15 cellular contexts compared by ENCODE assay signal in genomic region chr6:158468666-158469065, GRCh38.
DNase-seq lines count a peak whose midpoint lies in the region; ATAC-seq, FAIRE-seq and TF ChIP-seq lines count a peak whose summit lies in the region.
"Had no signal": no experiment of that assay in that cellular context is flagged by ENCODE, and none has a peak within 500 bp of the region (broad histone marks: within the 10 kb centered on the region; RNA-seq: fewer than 3 reads in every experiment).

No MANE protein-coding gene starts in this region.

- no peak for DNase-seq in DND-41
- peak; percentile 12 for DNase-seq in PC-3
- peak; percentile 61 for DNase-seq in fibroblast of villous mesenchyme (ENCODE audit: low read depth)
- no peak for DNase-seq in cerebellar cortex (ENCODE audit: low spot score)
- no peak for DNase-seq in RCC 7860 (ENCODE audit: low spot score)
- no peak for DNase-seq in lower lobe of right lung
- DNase-seq: activated effector memory CD4-positive, alpha-beta T cell treated with Interleukin-2 at 50 U/mL for 16 hours; DMS 273 treated with DMSO at 0.1 percent for 48 hours; kidney; NCI-H446; ovary; SIG-M5; T1000 had no signal

- intact Hi-C loops in PC-3 (cut with micrococcal nuclease) = no loop called here
- intact Hi-C loops in lower lobe of right lung (cut with DNase I) = no loop called here

- H3K4me3 ChIP-seq in DND-41 (ENCODE audit: low read depth in 1 of 2, low read length in 2 of 2) = no peak overlapping the region
- H3K4me3 ChIP-seq in PC-3 (ENCODE audit: low read length) = no peak overlapping the region
- no peak overlapping the region for H3K4me3 ChIP-seq in fibroblast of villous mesenchyme (ENCODE audit: low read depth, low read length)
- no peak overlapping the region for H3K4me3 ChIP-seq in lower lobe of right lung
- H3K4me3 ChIP-seq: ovary had no signal

- no peaks in the 10 kb centered on the region for H3K79me2 ChIP-seq in DND-41 (ENCODE audit: insufficient read depth, low read length)
- H3K79me2 ChIP-seq in PC-3 (ENCODE audit: low read length) = no peaks in the 10 kb centered on the region

- BruUV-seq in PC-3 (replicated peaks; lab: Mats Ljungman, UMichigan) = no TSS peak

- peaks cover 18% of the 10 kb centered on the region; the same call in 1 of the 2 replicates for H3K36me3 ChIP-seq in DND-41 (ENCODE audit: insufficient read depth, low read length)
- no peaks in the 10 kb centered on the region for H3K36me3 ChIP-seq in PC-3 (ENCODE audit: low read depth, low read length)
- H3K36me3 ChIP-seq in lower lobe of right lung = peaks cover 15% of the 10 kb centered on the region
- H3K36me3 ChIP-seq: ovary had no signal

- H3K9ac ChIP-seq in DND-41 (ENCODE audit: low read depth, low read length) (no peak overlapping the region), PC-3 (ENCODE audit: low read length) (no peak overlapping the region)
- H3K9ac ChIP-seq: KMS-11 had no signal

- no peaks in the 10 kb centered on the region for H4K20me1 ChIP-seq in DND-41 (ENCODE audit: insufficient read depth, low read length)
- H4K20me1 ChIP-seq in PC-3 (ENCODE audit: low read length) = no peaks in the 10 kb centered on the region

- CTCF ChIA-PET in PC-3 (lab: Charles Lee) = no interaction called here

- no peak overlapping the region for H3K27ac ChIP-seq in DND-41 (ENCODE audit: low read length)
- no peak overlapping the region for H3K27ac ChIP-seq in PC-3 (ENCODE audit: low read length)
- no peak overlapping the region for H3K27ac ChIP-seq in lower lobe of right lung
- H3K27ac ChIP-seq: KMS-11, ovary had no signal

- H3K9me3 ChIP-seq in DND-41 (ENCODE audit: insufficient read depth, low read length, severe bottlenecking) = no peaks in the 10 kb centered on the region
- H3K9me3 ChIP-seq in PC-3 (ENCODE audit: low read length) = no peaks in the 10 kb centered on the region
- no peaks in the 10 kb centered on the region for H3K9me3 ChIP-seq in lower lobe of right lung
- H3K9me3 ChIP-seq: ovary had no signal

- TF ChIP-seq CTCF in DND-41 (IDR thresholded peaks at IDR 0.05; ENCODE audit: borderline replicate concordance, extremely low read depth, low read length, poor library complexity, severe bottlenecking) = peak; percentile 13
- TF ChIP-seq CTCF in LNCAP (IDR thresholded peaks at IDR 0.05) = peak; percentile 9; the same call in 1 of the 2 replicates
- peak; percentile 26; the same call in 1 of the 2 replicates for TF ChIP-seq CTCF in PC-3 (conservative IDR thresholded peaks at IDR 0.05; ENCODE audit: low read depth, low read length)
- no peak for TF ChIP-seq CTCF in fibroblast of villous mesenchyme (IDR thresholded peaks at IDR 0.05; ENCODE audit: insufficient read depth, low read depth, low read length)
- TF ChIP-seq CTCF in lower lobe of right lung (IDR thresholded peaks at IDR 0.05) = no peak

- POLR2A ChIA-PET in PC-3 (lab: Charles Lee; ENCODE audit: unreplicated experiment) = no interaction called here

- H3K9me2 ChIP-seq in PC-3 (replicated peaks; ENCODE audit: low read length) = no peaks in the 10 kb centered on the region

- H3K4me2 ChIP-seq in DND-41 (ENCODE audit: insufficient read depth, low read length) (no peak overlapping the region), PC-3 (ENCODE audit: low read length) (no peak overlapping the region)
- H3K4me2 ChIP-seq: KMS-11 had no signal

- H2AFZ ChIP-seq in DND-41 (ENCODE audit: low read depth, low read length) (no peak overlapping the region), PC-3 (ENCODE audit: low read length) (no peak overlapping the region)

- no peak for FAIRE-seq in RCC 7860 (lab: Jason Lieb, UNC)
- FAIRE-seq: kidney had no signal

- no peak; the same call in 2 of the 3 replicates for ATAC-seq in DND-41 (ENCODE audit: insufficient read depth, low read depth)
- ATAC-seq in PC-3 = no peak
- ATAC-seq in lower lobe of right lung = no peak

- no peaks in the 10 kb centered on the region for H3F3A ChIP-seq in PC-3 (ENCODE audit: low read length, unreplicated experiment)

- H3K4me1 ChIP-seq in DND-41 (ENCODE audit: insufficient read depth, low read length) (no peaks in the 10 kb centered on the region), PC-3 (ENCODE audit: insufficient read depth, low read length) (no peaks in the 10 kb centered on the region), lower lobe of right lung (no peaks in the 10 kb centered on the region)

- H3K27me3 ChIP-seq in DND-41 (ENCODE audit: insufficient read depth, low read length, poor library complexity) (no peaks in the 10 kb centered on the region), PC-3 (ENCODE audit: low read length) (no peaks in the 10 kb centered on the region), lower lobe of right lung (ENCODE audit: low read depth) (no peaks in the 10 kb centered on the region)
- H3K27me3 ChIP-seq: ovary had no signal

Comparison
In these comparisons a context has a peak if more than half of its experiments do, and no peak if none do; other contexts are left out.
1. DNase-seq: peak in PC-3 (single experiment) and fibroblast of villous mesenchyme (single experiment); none in DND-41 (single experiment), cerebellar cortex (single experiment), RCC 7860 (single experiment) and lower lobe of right lung (single experiment).
2. CTCF ChIP-seq: peak in DND-41 (single experiment), LNCAP (single experiment) and PC-3 (single experiment); none in fibroblast of villous mesenchyme (single experiment) and lower lobe of right lung (single experiment).